Comparison of ENCODE assay signal across 8 cellular contexts in genomic region chr1:6761338-6761737, GRCh38.
"Had no signal": no experiment of that assay in that cellular context is flagged by ENCODE, and none has a peak within 500 bp of the region (broad histone marks: within the 10 kb centered on the region; RNA-seq: fewer than 3 reads in every experiment).

No MANE protein-coding gene starts in this region.

- H3K27ac ChIP-seq: HL-60 had no signal

- DNase-seq: H9, HCEC 1CT, HFFc6, KG1 had no signal

- FAIRE-seq: H1, H54 had no signal

- H3K4me3 ChIP-seq: GM23338 had no signal

- ATAC-seq: GM23338 had no signal
